In the genomic region with DNA sequence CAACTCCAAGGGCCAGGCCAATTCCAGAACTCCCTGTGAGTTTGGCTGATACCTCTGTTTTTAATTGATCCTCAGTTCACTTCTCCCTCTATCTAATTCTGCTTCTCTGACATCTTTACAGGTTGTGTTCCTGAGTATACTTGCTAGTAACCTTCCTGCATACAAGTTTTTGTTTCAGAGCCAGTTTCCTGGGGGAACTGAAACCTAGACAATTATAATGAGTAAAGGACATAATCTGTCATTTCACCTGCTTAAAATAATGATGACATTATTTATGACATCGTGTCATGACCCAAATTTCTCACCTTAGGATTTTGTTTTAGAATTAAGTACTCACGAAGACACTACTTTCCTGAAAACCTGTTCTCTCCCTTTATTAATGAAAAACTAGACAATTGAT, we compare ENCODE assay signal across 13 cellular contexts. TPM values are rescaled to one million over a fixed set of nuclear protein-coding genes. Genes with fewer than 3 reads are reported as not detected.
DNase-seq lines count a peak whose midpoint lies in the region; ATAC-seq and TF ChIP-seq lines count a peak whose summit lies in the region.
"Had no signal": no experiment of that assay in that cellular context is flagged by ENCODE, and none has a peak within 500 bp of the region (broad histone marks: within the 10 kb centered on the region; RNA-seq: fewer than 3 reads in every experiment).

No MANE protein-coding gene starts in this region.

- peaks cover 13% of the 10 kb centered on the region for H3K9me3 Mint-ChIP-seq in glutamatergic neuron (ENCODE audit: unreplicated experiment)

- DNase-seq in glutamatergic neuron (no peak), NCI-H1417 (lab: John Stamatoyannopoulos, UW) (no peak), thyroid gland (no peak), HuH-7 (ENCODE audit: low spot score) (no peak)
- DNase-seq in stimulated activated CD4-positive, alpha-beta T cell treated with anti-CD3 and anti-CD28 coated beads, Interleukin-2, amount 100 ng/mL, for 24 hours, result no peak
- DNase-seq: activated CD4-positive, alpha-beta T cell treated with anti-CD3 and anti-CD28 coated beads for 1 hour; gastrocnemius medialis; GF-D8; IMR-90; NCI-H774 had no signal

- peak; percentile 66 for ATAC-seq in GM18867 (IDR thresholded peaks at IDR 0.05; ENCODE audit: unreplicated experiment)
- ATAC-seq in GM21619 (IDR thresholded peaks at IDR 0.05; ENCODE audit: unreplicated experiment), result peak; percentile 66
- peak; percentile 76 for ATAC-seq in HG03354 (IDR thresholded peaks at IDR 0.05; ENCODE audit: poor library complexity, severe bottlenecking, unreplicated experiment)

- H3K9me3 ChIP-seq in thyroid gland, result no peaks in the 10 kb centered on the region
- H3K9me3 ChIP-seq: gastrocnemius medialis had no signal

- H3K4me1 ChIP-seq in thyroid gland, result no peaks in the 10 kb centered on the region
- H3K4me1 ChIP-seq: gastrocnemius medialis had no signal

- H3K27me3 Mint-ChIP-seq in glutamatergic neuron (ENCODE audit: unreplicated experiment), result peaks cover 14% of the 10 kb centered on the region

- intact Hi-C loops in thyroid gland (cut with DNase I), result loop anchor here (10.0 kb wide), 1 partner anchor 135 kb away; no protein-coding TSS in a partner anchor

- H3K27me3 ChIP-seq in thyroid gland, result no peaks in the 10 kb centered on the region
- H3K27me3 ChIP-seq: gastrocnemius medialis had no signal

- H3K4me3 Mint-ChIP-seq in glutamatergic neuron (ENCODE audit: unreplicated experiment), result peak overlapping the region; percentile 22

- no peak overlapping the region for H3K27ac ChIP-seq in thyroid gland
- H3K27ac ChIP-seq: gastrocnemius medialis had no signal

- no peak for TF ChIP-seq POLR2A in thyroid gland (IDR thresholded peaks at IDR 0.05)

- peak overlapping the region; percentile 75 for H3K27ac Mint-ChIP-seq in glutamatergic neuron (ENCODE audit: unreplicated experiment)

- H3K36me3 ChIP-seq in thyroid gland, result no peaks in the 10 kb centered on the region
- H3K36me3 ChIP-seq: gastrocnemius medialis had no signal

- H3K36me3 Mint-ChIP-seq in glutamatergic neuron (ENCODE audit: unreplicated experiment), result peaks cover 11% of the 10 kb centered on the region

- WGBS in thyroid gland, 2 donors, result 87 to 88% methylated on average over 2 of the region's 2 CpGs

- H3K4me3 ChIP-seq in thyroid gland (replicated peaks in 1 of 3), result no peak overlapping the region
- H3K4me3 ChIP-seq: gastrocnemius medialis had no signal

- TF ChIP-seq CTCF in glutamatergic neuron (IDR thresholded peaks at IDR 0.05; ENCODE audit: partially characterized antibody, unreplicated experiment) (no peak), thyroid gland (IDR thresholded peaks at IDR 0.05) (no peak)

- peaks cover 33% of the 10 kb centered on the region for H3K4me1 Mint-ChIP-seq in glutamatergic neuron (ENCODE audit: low read depth, unreplicated experiment)

RNA-seq across cellular contexts. Expression of a gene that starts 12.5 kb away (rescaled TPM):
- 233 TPM for total RNA-seq in glutamatergic neuron (ENCODE audit: unreplicated experiment)
- 100 to 1,000 TPM; 115 to 165 (median 131) TPM for total RNA-seq in thyroid gland
